11 cellular contexts compared by ENCODE assay signal in genomic region chr11:76610871-76611475, GRCh38. TPM values are rescaled to one million over a fixed set of nuclear protein-coding genes. Genes with fewer than 3 reads are reported as not detected.
DNase-seq lines count a peak whose midpoint lies in the region; ATAC-seq and TF ChIP-seq lines count a peak whose summit lies in the region.
"Had no signal": no experiment of that assay in that cellular context is flagged by ENCODE, and none has a peak within 500 bp of the region (broad histone marks: within the 10 kb centered on the region; RNA-seq: fewer than 3 reads in every experiment).

No MANE protein-coding gene starts in this region.

- H3K27ac Mint-ChIP-seq in naive thymus-derived CD4-positive, alpha-beta T cell = no peak overlapping the region
- no peak overlapping the region for H3K27ac Mint-ChIP-seq in activated CD4-positive, alpha-beta T cell treated with anti-CD3 and anti-CD28 coated beads, Interleukin-2, amount 10 ng/mL, durations not matched to agents 24 days and 14 days
- no peak overlapping the region for H3K27ac Mint-ChIP-seq in activated CD4-positive, alpha-beta T cell treated with anti-CD3 and anti-CD28 coated beads, Interleukin-2, amount 10 ng/mL, durations not matched to agents 7 days and 5 days

- no peaks in the 10 kb centered on the region for H3K36me3 ChIP-seq in naive thymus-derived CD4-positive, alpha-beta T cell (ENCODE audit: control insufficient read depth in 2 of 3, insufficient read depth in 3 of 3, low read length in 3 of 3)
- H3K36me3 ChIP-seq in MM.1S (replicated peaks; ENCODE audit: insufficient read depth, low read length) = no peaks in the 10 kb centered on the region

- H3K9me2 ChIP-seq in MM.1S (replicated peaks; ENCODE audit: insufficient read depth, low read length) = no peaks in the 10 kb centered on the region

- peaks cover 0 to 1% (median 0%) of the 10 kb centered on the region in 11 donors for H3K9me3 Mint-ChIP-seq in naive thymus-derived CD4-positive, alpha-beta T cell
- no peaks in the 10 kb centered on the region for H3K9me3 Mint-ChIP-seq in activated CD4-positive, alpha-beta T cell treated with anti-CD3 and anti-CD28 coated beads, Interleukin-2, amount 10 ng/mL, durations not matched to agents 24 days and 14 days
- no peaks in the 10 kb centered on the region for H3K9me3 Mint-ChIP-seq in activated CD4-positive, alpha-beta T cell treated with anti-CD3 and anti-CD28 coated beads, Interleukin-2, amount 10 ng/mL, durations not matched to agents 7 days and 5 days

- peaks cover 0 to 5% (median under 1%) of the 10 kb centered on the region in 5 donors for H3K27me3 Mint-ChIP-seq in naive thymus-derived CD4-positive, alpha-beta T cell
- H3K27me3 Mint-ChIP-seq in activated CD4-positive, alpha-beta T cell treated with anti-CD3 and anti-CD28 coated beads, Interleukin-2, amount 10 ng/mL, durations not matched to agents 24 days and 14 days = peaks cover 5% of the 10 kb centered on the region
- peaks cover 5% of the 10 kb centered on the region for H3K27me3 Mint-ChIP-seq in activated CD4-positive, alpha-beta T cell treated with anti-CD3 and anti-CD28 coated beads, Interleukin-2, amount 10 ng/mL, durations not matched to agents 7 days and 5 days

- no peak for TF ChIP-seq CTCF in MM.1S (IDR thresholded peaks at IDR 0.05; ENCODE audit: low read length)

- no peaks in the 10 kb centered on the region for H3K79me2 ChIP-seq in MM.1S (ENCODE audit: low read length)

- CTCF ChIA-PET in naive thymus-derived CD4-positive, alpha-beta T cell (lab: Charles Lee) = no interaction called here
- CTCF ChIA-PET in activated CD4-positive, alpha-beta T cell treated with anti-CD3 and anti-CD28 coated beads, Interleukin-2, amount 10 ng/mL, durations not matched to agents 7 days and 5 days (lab: Charles Lee) = interaction anchor here (0.8 to 1.2 kb wide), 2 partner anchors 10 to 12 kb away, joined by 3 read pairs; no protein-coding TSS in a partner anchor

- no peak overlapping the region for H3K4me2 ChIP-seq in MM.1S (ENCODE audit: low read depth, low read length)

- H3K36me3 Mint-ChIP-seq in naive thymus-derived CD4-positive, alpha-beta T cell = no peaks in the 10 kb centered on the region
- no peaks in the 10 kb centered on the region for H3K36me3 Mint-ChIP-seq in activated CD4-positive, alpha-beta T cell treated with anti-CD3 and anti-CD28 coated beads, Interleukin-2, amount 10 ng/mL, durations not matched to agents 24 days and 14 days (ENCODE audit: low read depth)
- H3K36me3 Mint-ChIP-seq in activated CD4-positive, alpha-beta T cell treated with anti-CD3 and anti-CD28 coated beads, Interleukin-2, amount 10 ng/mL, durations not matched to agents 7 days and 5 days (ENCODE audit: low read depth) = no peaks in the 10 kb centered on the region

- H3K4me1 ChIP-seq in naive thymus-derived CD4-positive, alpha-beta T cell (ENCODE audit: control insufficient read depth in 2 of 2, insufficient read depth in 2 of 2, low read length in 2 of 2) = no peaks in the 10 kb centered on the region
- H3K4me1 ChIP-seq in MM.1S (ENCODE audit: low read length) = no peaks in the 10 kb centered on the region

- H3K4me3 ChIP-seq in naive thymus-derived CD4-positive, alpha-beta T cell (ENCODE audit: low read length) = no peak overlapping the region
- H3K4me3 ChIP-seq in MM.1S (ENCODE audit: low read length) = no peak overlapping the region

- DNase-seq in D341Med (ENCODE audit: low spot score) = peak; percentile 6
- DNase-seq in NCI-H2171 (lab: John Stamatoyannopoulos, UW) = peak; percentile 33
- DNase-seq in naive thymus-derived CD4-positive, alpha-beta T cell = peak in 1 of 9 donors; percentile 16
- DNase-seq in MM.1S = no peak
- no peak for DNase-seq in activated CD4-positive, alpha-beta T cell treated with anti-CD3 and anti-CD28 coated beads, Interleukin-2, amount 10 ng/mL, durations not matched to agents 24 days and 14 days
- DNase-seq in activated CD4-positive, alpha-beta T cell treated with anti-CD3 and anti-CD28 coated beads, Interleukin-2, amount 10 ng/mL, durations not matched to agents 7 days and 5 days = no peak
- DNase-seq: hippocampal formation; NCI-H2107; stimulated activated CD4-positive, alpha-beta T cell treated with anti-CD3 and anti-CD28 coated beads, Interleukin-4, amount 100 ng/mL, for 4 hours had no signal

- H3K27ac ChIP-seq in cingulate gyrus (ENCODE audit: low read depth, low read length) (peak overlapping the region; percentile 41), MM.1S (ENCODE audit: low read length) (no peak overlapping the region)
- H3K27ac ChIP-seq in naive thymus-derived CD4-positive, alpha-beta T cell (ENCODE audit: low read depth, low read length) = no peak overlapping the region

- H3K4me3 Mint-ChIP-seq in naive thymus-derived CD4-positive, alpha-beta T cell = no peak overlapping the region
- H3K4me3 Mint-ChIP-seq in activated CD4-positive, alpha-beta T cell treated with anti-CD3 and anti-CD28 coated beads, Interleukin-2, amount 10 ng/mL, durations not matched to agents 24 days and 14 days = no peak overlapping the region
- H3K4me3 Mint-ChIP-seq in activated CD4-positive, alpha-beta T cell treated with anti-CD3 and anti-CD28 coated beads, Interleukin-2, amount 10 ng/mL, durations not matched to agents 7 days and 5 days = no peak overlapping the region

- no peaks in the 10 kb centered on the region for H3F3A ChIP-seq in MM.1S (ENCODE audit: insufficient read depth, low read length)

- H3K9me3 ChIP-seq in naive thymus-derived CD4-positive, alpha-beta T cell (ENCODE audit: control insufficient read depth in 2 of 3, low read length in 3 of 3) = no peaks in the 10 kb centered on the region
- no peaks in the 10 kb centered on the region for H3K9me3 ChIP-seq in MM.1S (replicated peaks; ENCODE audit: insufficient read depth, low read length)

- H2AFZ ChIP-seq in MM.1S (ENCODE audit: low read length) = no peak overlapping the region

- POLR2A ChIA-PET in naive thymus-derived CD4-positive, alpha-beta T cell (lab: Charles Lee) = no interaction called here
- POLR2A ChIA-PET in activated CD4-positive, alpha-beta T cell treated with anti-CD3 and anti-CD28 coated beads, Interleukin-2, amount 10 ng/mL, durations not matched to agents 7 days and 5 days (lab: Charles Lee) = no interaction called here

- ATAC-seq in naive thymus-derived CD4-positive, alpha-beta T cell = peak; percentile 62
- no peak for ATAC-seq in HG02938 (IDR thresholded peaks at IDR 0.05; ENCODE audit: unreplicated experiment)

- no peak overlapping the region for H3K9ac ChIP-seq in MM.1S (ENCODE audit: low read length)

- intact Hi-C loops in naive thymus-derived CD4-positive, alpha-beta T cell (cut with micrococcal nuclease) = no loop called here
- intact Hi-C loops in activated CD4-positive, alpha-beta T cell treated with anti-CD3 and anti-CD28 coated beads, Interleukin-2, amount 10 ng/mL, durations not matched to agents 24 days and 14 days (cut with micrococcal nuclease) = no loop called here

- peaks cover 0 to 2% (median 0%) of the 10 kb centered on the region in 7 donors for H3K4me1 Mint-ChIP-seq in naive thymus-derived CD4-positive, alpha-beta T cell
- H3K4me1 Mint-ChIP-seq in activated CD4-positive, alpha-beta T cell treated with anti-CD3 and anti-CD28 coated beads, Interleukin-2, amount 10 ng/mL, durations not matched to agents 24 days and 14 days = no peaks in the 10 kb centered on the region
- no peaks in the 10 kb centered on the region for H3K4me1 Mint-ChIP-seq in activated CD4-positive, alpha-beta T cell treated with anti-CD3 and anti-CD28 coated beads, Interleukin-2, amount 10 ng/mL, durations not matched to agents 7 days and 5 days

- H3K27me3 ChIP-seq in naive thymus-derived CD4-positive, alpha-beta T cell (ENCODE audit: control insufficient read depth in 2 of 2, insufficient read depth in 2 of 2, low read length in 2 of 2) = peaks cover 0 to 4% of the 10 kb centered on the region in 2 donors
- H3K27me3 ChIP-seq in MM.1S (replicated peaks; ENCODE audit: insufficient read depth, low read length) = no peaks in the 10 kb centered on the region

- H4K20me1 ChIP-seq in MM.1S (ENCODE audit: insufficient read depth, low read length) = no peaks in the 10 kb centered on the region

RNA-seq across cellular contexts. Expression of gene LRRC32, which starts 59.6 kb away (rescaled TPM):
- 1 to 10 TPM in 1 of 5 experiments, under 1 TPM in 3, not detected in 1; 0.08 to 4.5 (median 0.61) TPM for total RNA-seq in naive thymus-derived CD4-positive, alpha-beta T cell
- not detected for polyA plus RNA-seq in naive thymus-derived CD4-positive, alpha-beta T cell
- total RNA-seq in activated CD4-positive, alpha-beta T cell treated with anti-CD3 and anti-CD28 coated beads, Interleukin-2, amount 10 ng/mL, durations not matched to agents 24 days and 14 days = 6.6 and 8.6 TPM in 2 replicates
- total RNA-seq in activated CD4-positive, alpha-beta T cell treated with anti-CD3 and anti-CD28 coated beads, Interleukin-2, amount 10 ng/mL, durations not matched to agents 7 days and 5 days = under 1 TPM; 0.82 to 0.87 TPM

Comparison
In these comparisons a context has a peak if more than half of its experiments do, and no peak if none do; other contexts are left out.
1. DNase-seq: peak in D341Med (single experiment) and NCI-H2171 (single experiment); none in MM.1S (single experiment), activated CD4-positive, alpha-beta T cell treated with anti-CD3 and anti-CD28 coated beads, Interleukin-2, amount 10 ng/mL, durations not matched to agents 24 days and 14 days (single experiment) and activated CD4-positive, alpha-beta T cell treated with anti-CD3 and anti-CD28 coated beads, Interleukin-2, amount 10 ng/mL, durations not matched to agents 7 days and 5 days (single experiment).